19 cellular contexts compared by ENCODE assay signal in genomic region chr2:229159405-229159804, GRCh38.
"Had no signal": no experiment of that assay in that cellular context is flagged by ENCODE, and none has a peak within 500 bp of the region (broad histone marks: within the 10 kb centered on the region; RNA-seq: fewer than 3 reads in every experiment).

No MANE protein-coding gene starts in this region.

- H3K27ac ChIP-seq: heart left ventricle, left lung, ovary, right atrium auricular region, skin epidermis, suprapubic skin, upper lobe of right lung had no signal

- H3K9me3 ChIP-seq: left lung, ovary, right atrium auricular region, suprapubic skin, upper lobe of right lung had no signal

- H3K4me3 ChIP-seq: heart left ventricle, left lung, lung, ovary, right atrium auricular region, skin epidermis, suprapubic skin, upper lobe of right lung had no signal

- H3K36me3 ChIP-seq: left lung, ovary, right atrium auricular region, suprapubic skin, upper lobe of right lung had no signal

- ATAC-seq: heart left ventricle; left lung; naive thymus-derived CD4-positive, alpha-beta T cell; natural killer cell treated with Interleukin-12 subunit alpha and Interleukin-12 subunit beta and Interleukin-15 and Interleukin-18, amount 100 ng/mL, for 72 hours; sciatic nerve; stimulated activated effector memory CD8-positive, alpha-beta T cell treated with anti-CD3 and anti-CD28 coated beads, Interleukin-12 subunit alpha, Interleukin-12 subunit beta, amount 100 ng/mL, for 72 hours; upper lobe of right lung had no signal

- H3K27me3 ChIP-seq: heart left ventricle, left lung, ovary, right atrium auricular region, suprapubic skin, upper lobe of right lung had no signal

- DNase-seq: heart left ventricle; left lung; mesendoderm; naive thymus-derived CD4-positive, alpha-beta T cell; ovary; stimulated activated CD4-positive, alpha-beta T cell treated with anti-CD3 and anti-CD28 coated beads, Interleukin-12 subunit alpha, Interleukin-12 subunit beta, amount 100 ng/mL, for 4 hours; stimulated activated CD4-positive, alpha-beta T cell treated with anti-CD3 and anti-CD28 coated beads, Interleukin-15, amount 100 ng/mL, for 24 hours; stimulated activated CD4-positive, alpha-beta T cell treated with anti-CD3 and anti-CD28 coated beads, Interleukin-2, amount 100 ng/mL, for 24 hours; stimulated activated CD4-positive, alpha-beta T cell treated with anti-CD3 and anti-CD28 coated beads, Interleukin-4, amount 100 ng/mL, for 24 hours; stimulated activated naive CD4-positive, alpha-beta T cell; trophoblast cell; upper lobe of right lung had no signal

- H3K4me1 ChIP-seq: left lung, right atrium auricular region, suprapubic skin, upper lobe of right lung had no signal
